In the genomic region with DNA sequence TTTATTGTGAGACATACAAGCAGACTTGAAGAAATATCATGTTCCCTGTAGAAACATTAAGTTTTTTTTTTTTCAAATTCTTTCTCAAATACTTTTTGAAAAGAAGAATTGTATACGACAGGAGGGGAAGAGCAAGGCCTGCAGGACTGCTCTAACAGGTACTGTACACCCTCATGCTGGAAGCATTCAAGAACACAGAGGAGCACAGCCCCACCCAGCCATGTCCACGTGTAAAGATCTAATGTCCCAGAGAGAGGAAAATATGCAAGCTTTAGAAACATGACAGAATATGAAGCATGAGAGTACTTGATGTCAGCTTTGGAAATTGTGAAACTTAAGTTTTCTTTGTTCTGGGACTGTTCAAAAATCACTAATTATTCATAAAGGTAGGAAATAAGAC, we compare ENCODE assay signal across 1 cellular context.
TF ChIP-seq lines count a peak whose summit lies in the region.

No MANE protein-coding gene starts in this region.

TF ChIP-seq in IMR-90, 13 proteins besides CTCF, POLR2A, EP300 and RAD21 (continued from another document):
- TF ChIP-seq MAZ (IDR thresholded peaks at IDR 0.05; ENCODE audit: borderline replicate concordance, low read depth, low read length), result no peak
- no peak for TF ChIP-seq CEBPB (IDR thresholded peaks at IDR 0.05; ENCODE audit: low read depth, low read length)
- no peak for TF ChIP-seq USF2 (IDR thresholded peaks at IDR 0.05; ENCODE audit: low read depth, low read length)
- TF ChIP-seq FOS (IDR thresholded peaks at IDR 0.05; ENCODE audit: low read depth, low read length), result no peak
- TF ChIP-seq RCOR1 (IDR thresholded peaks at IDR 0.05; ENCODE audit: insufficient replicate concordance, low read length), result no peak
- no peak for TF ChIP-seq CHD1 (IDR thresholded peaks at IDR 0.05; ENCODE audit: low read depth, low read length)
- no peak for TF ChIP-seq RFX5 (IDR thresholded peaks at IDR 0.05; ENCODE audit: low read depth, low read length)
- no peak for TF ChIP-seq BHLHE40 (IDR thresholded peaks at IDR 0.05; ENCODE audit: low read depth, low read length)
- TF ChIP-seq NFE2L2 (IDR thresholded peaks at IDR 0.05; ENCODE audit: low read depth, low read length), result no peak
- TF ChIP-seq, protein P1, sequence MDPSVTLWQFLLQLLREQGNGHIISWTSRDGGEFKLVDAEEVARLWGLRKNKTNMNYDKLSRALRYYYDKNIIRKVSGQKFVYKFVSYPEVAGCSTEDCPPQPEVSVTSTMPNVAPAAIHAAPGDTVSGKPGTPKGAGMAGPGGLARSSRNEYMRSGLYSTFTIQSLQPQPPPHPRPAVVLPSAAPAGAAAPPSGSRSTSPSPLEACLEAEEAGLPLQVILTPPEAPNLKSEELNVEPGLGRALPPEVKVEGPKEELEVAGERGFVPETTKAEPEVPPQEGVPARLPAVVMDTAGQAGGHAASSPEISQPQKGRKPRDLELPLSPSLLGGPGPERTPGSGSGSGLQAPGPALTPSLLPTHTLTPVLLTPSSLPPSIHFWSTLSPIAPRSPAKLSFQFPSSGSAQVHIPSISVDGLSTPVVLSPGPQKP (IDR thresholded peaks at IDR 0.05; ENCODE audit: borderline replicate concordance, low read depth, low read length), result no peak
- TF ChIP-seq SMC3 (IDR thresholded peaks at IDR 0.05; ENCODE audit: low read depth, low read length), result no peak
- TF ChIP-seq MXI1 (IDR thresholded peaks at IDR 0.05; ENCODE audit: borderline replicate concordance, low read depth, low read length), result no peak
